In the genomic region with DNA sequence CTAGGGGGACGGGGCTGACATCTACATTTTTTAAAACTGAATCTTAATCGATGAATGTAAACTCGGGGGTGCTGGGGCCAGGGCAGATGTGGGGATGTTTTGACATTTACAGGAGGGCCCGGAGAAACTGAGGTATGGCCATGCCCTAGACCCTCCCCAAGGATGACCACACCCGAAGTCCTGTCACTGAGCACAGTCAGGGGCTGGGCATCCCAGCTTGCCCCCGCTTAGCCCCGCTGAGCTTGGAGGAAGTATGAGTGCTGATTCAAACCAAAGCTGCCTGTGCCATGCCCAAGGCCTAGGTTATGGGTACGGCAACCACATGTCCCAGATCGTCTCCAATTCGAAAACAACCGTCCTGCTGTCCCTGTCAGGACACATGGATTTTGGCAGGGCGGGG, we compare ENCODE assay signal across 24 cellular contexts. TPM values are rescaled to one million over a fixed set of nuclear protein-coding genes. Genes with fewer than 3 reads are reported as not detected.
DNase-seq lines count a peak whose midpoint lies in the region; ATAC-seq and TF ChIP-seq lines count a peak whose summit lies in the region.
"Had no signal": no experiment of that assay in that cellular context is flagged by ENCODE, and none has a peak within 500 bp of the region (broad histone marks: within the 10 kb centered on the region; RNA-seq: fewer than 3 reads in every experiment).

No MANE protein-coding gene starts in this region.

- 88 to 94% (median 91%) methylated on average over 12 of the region's 12 CpGs for WGBS in heart left ventricle, 4 donors

- H3K4me1 ChIP-seq in heart left ventricle (peaks cover 4 to 59% (median 39%) of the 10 kb centered on the region in 12 donors), uterus (peaks cover 0 to 24% of the 10 kb centered on the region in 2 donors)

- DNase-seq in heart left ventricle = no peak
- DNase-seq in Right ventricle myocardium inferior (ENCODE audit: missing footprints) = no peak
- DNase-seq in SK-N-DZ (ENCODE audit: low spot score) = peak; percentile 18
- peak; percentile 47 for DNase-seq in islet precursor cell
- DNase-seq in uterus = no peak
- no peak for DNase-seq in cerebellum (ENCODE audit: low spot score)
- DNase-seq in anterior cingulate cortex (lab: John Stamatoyannopoulos, UW) = no peak
- DNase-seq: activated CD4-positive, alpha-beta T cell treated with anti-CD3 and anti-CD28 coated beads for 4 hours; activated CD8-positive, alpha-beta memory T cell treated with anti-CD3 and anti-CD28 coated beads for 24 hours; activated naive CD8-positive, alpha-beta T cell treated with anti-CD3 and anti-CD28 coated beads, Interleukin-2, amount 50 U/mL, for 24 hours; AML-193; CD4-positive, alpha-beta memory T cell; DMS 273 treated with DMSO at 0.1 percent for 48 hours; effector CD4-positive, alpha-beta T cell; KG1; mammary epithelial cell; NCI-H1436 treated with DMSO at 0.1 percent for 48 hours; NCI-H2107; NCI-H446 treated with DMSO at 0.1 percent for 48 hours; stimulated activated naive CD8-positive, alpha-beta T cell treated with anti-CD3 and anti-CD28 coated beads, Interleukin-15, Interleukin-2, amounts not matched to agents 100 U/mL and 50 U/mL, for 24 hours had no signal

- TF ChIP-seq CTCF in heart left ventricle (IDR thresholded peaks at IDR 0.05) (no peak), uterus (IDR thresholded peaks at IDR 0.05) (no peak)

- TF ChIP-seq POLR2A in heart left ventricle (IDR thresholded peaks at IDR 0.05) = no peak
- no peak for TF ChIP-seq POLR2A in uterus (IDR thresholded peaks at IDR 0.05)

- H3K27ac ChIP-seq in heart left ventricle (peak overlapping the region in 9 of 12 donors; percentile 16 to 84 (median 76)), uterus (peak overlapping the region; percentile 78 to 91)
- H3K27ac ChIP-seq: neural progenitor cell had no signal

- no peak for ATAC-seq in heart left ventricle
- no peak for ATAC-seq in Right ventricle myocardium inferior
- ATAC-seq in HG02588 (IDR thresholded peaks at IDR 0.05; ENCODE audit: unreplicated experiment) = no peak
- ATAC-seq: activated naive CD8-positive, alpha-beta T cell treated with anti-CD3 and anti-CD28 coated beads, Interleukin-2, amount 50 U/mL, for 24 hours; stimulated activated naive CD8-positive, alpha-beta T cell treated with anti-CD3 and anti-CD28 coated beads, Interleukin-15, Interleukin-2, amounts not matched to agents 100 U/mL and 50 U/mL, for 24 hours had no signal

- H3K4me3 ChIP-seq in heart left ventricle (no peak overlapping the region), uterus (no peak overlapping the region)

- intact Hi-C loops in heart left ventricle (cut with DNase I) = loop anchor here in 6 of 10 donors (2.0 to 5.0 kb wide), 3 partner anchors 47 to 51 kb away; partner anchors contain the start of gene GJC1 (in 2 of the 6)
- intact Hi-C loops in Right ventricle myocardium inferior (cut with DNase I) = no loop called here
- intact Hi-C loops in uterus (cut with DNase I; ENCODE audit: low total_unique reads) = no loop called here

- no peaks in the 10 kb centered on the region for H3K36me3 ChIP-seq in heart left ventricle
- no peaks in the 10 kb centered on the region for H3K36me3 ChIP-seq in uterus
- H3K36me3 ChIP-seq: neural progenitor cell, thoracic aorta had no signal

- no peaks in the 10 kb centered on the region for H3K27me3 ChIP-seq in heart left ventricle
- H3K27me3 ChIP-seq in uterus = no peaks in the 10 kb centered on the region

- H3K9me3 ChIP-seq in heart left ventricle (no peaks in the 10 kb centered on the region), uterus (no peaks in the 10 kb centered on the region)
- H3K9me3 ChIP-seq: thoracic aorta had no signal

RNA-seq across cellular contexts. Expression of gene ADAM11, which starts 21.4 kb away (rescaled TPM):
- total RNA-seq in heart left ventricle (10 to 100 TPM in 6 of 9 donors, 1 to 10 TPM in 3; 6.6 to 24.6 (median 12.6) TPM), Right ventricle myocardium inferior (20.0 TPM), uterus (1 to 10 TPM; 1.2 to 5.5 (median 2.1) TPM), cerebellum (8.0 TPM)
- 1 to 10 TPM; 1.8 to 9.3 TPM for polyA plus RNA-seq in heart left ventricle
- polyA plus RNA-seq in SK-N-DZ (2014; cell fraction: cytosol; rRNA removed) = 10.4 and 12.3 TPM in 2 replicates
- 97.2 and 118 TPM in 2 replicates for polyA plus RNA-seq in SK-N-DZ (2014; cell fraction: nucleus; rRNA removed)

RNA-seq across cellular contexts. Expression of gene GJC1, which starts 49.9 kb away (rescaled TPM):
- 10 to 100 TPM; 16.8 to 60.8 (median 24.9) TPM for total RNA-seq in heart left ventricle
- 10 to 100 TPM; 14.2 to 29.9 TPM for polyA plus RNA-seq in heart left ventricle
- total RNA-seq in Right ventricle myocardium inferior = 21.9 TPM
- polyA plus RNA-seq in SK-N-DZ (2014; cell fraction: cytosol; rRNA removed) = 41.0 and 48.8 TPM in 2 replicates
- polyA plus RNA-seq in SK-N-DZ (2014; cell fraction: nucleus; rRNA removed) = 15.7 and 37.2 TPM in 2 replicates
- total RNA-seq in uterus = 10 to 100 TPM; 10.6 to 79.4 (median 50.2) TPM
- total RNA-seq in cerebellum = 32.5 TPM
- total RNA-seq: CD4-positive, alpha-beta memory T cell; HT-29 had no signal
- polyA plus RNA-seq: CD4-positive, alpha-beta memory T cell had no signal

Comparison
In these comparisons a context has a peak if more than half of its experiments do, and no peak if none do; other contexts are left out.
1. intact Hi-C loops: an anchor here in heart left ventricle (2.0 to 5.0 kb wide); none called in Right ventricle myocardium inferior and uterus.
2. DNase-seq: peak in SK-N-DZ (single experiment) and islet precursor cell (single experiment); none in heart left ventricle (0 of 5), Right ventricle myocardium inferior (single experiment), uterus (0 of 2), cerebellum (single experiment) and anterior cingulate cortex (0 of 58).